Comparison of ENCODE assay signal across 8 cellular contexts in genomic region chr19:2084993-2085720, GRCh38. TPM values are rescaled to one million over a fixed set of nuclear protein-coding genes. Genes with fewer than 3 reads are reported as not detected.
A peak's percentile ranks its signal among the peaks of the same experiment; 100 is the strongest.
DNase-seq lines count a peak whose midpoint lies in the region; ATAC-seq and TF ChIP-seq lines count a peak whose summit lies in the region.

No MANE protein-coding gene starts in this region.

- peaks cover 11% of the 10 kb centered on the region for H3K36me3 ChIP-seq in thoracic aorta

- no peaks in the 10 kb centered on the region for H3K9me3 ChIP-seq in thoracic aorta

- H3K9me3 Mint-ChIP-seq in naive thymus-derived CD8-positive, alpha-beta T cell = peaks cover 0 to 4% (median 0%) of the 10 kb centered on the region in 9 donors

- no peaks in the 10 kb centered on the region for H3K27me3 ChIP-seq in thoracic aorta (replicated peaks; ENCODE audit: insufficient read depth)

- H3K27me3 Mint-ChIP-seq in naive thymus-derived CD8-positive, alpha-beta T cell = peaks cover 0 to 2% (median 0%) of the 10 kb centered on the region in 5 donors

- H3K4me3 Mint-ChIP-seq in naive thymus-derived CD8-positive, alpha-beta T cell = peak overlapping the region; percentile 94 to 100 (median 98)

- peaks cover 5 to 20% (median 7%) of the 10 kb centered on the region in 3 donors for H3K36me3 Mint-ChIP-seq in naive thymus-derived CD8-positive, alpha-beta T cell

- TF ChIP-seq CTCF in choroid plexus epithelial cell (conservative IDR thresholded peaks at IDR 0.05; ENCODE audit: low read depth, low read length) (no peak), thoracic aorta (IDR thresholded peaks at IDR 0.05) (no peak)

- peaks cover 5 to 25% of the 10 kb centered on the region in 2 donors for H3K4me1 ChIP-seq in thoracic aorta (ENCODE audit: control insufficient read depth in 1 of 2, low read depth in 2 of 2)

- POLR2A ChIA-PET in naive thymus-derived CD8-positive, alpha-beta T cell (lab: Charles Lee) = interaction anchor here (0.6 to 9.0 kb wide), 24 partner anchors 9 to 1268 kb away, joined by 3 to 173 read pairs (median 5); partner anchors contain the start of genes IZUMO4, MKNK2 and MOB3A

- peak overlapping the region in 1 of 2 donors; percentile 41 for H3K27ac ChIP-seq in thoracic aorta

- peak overlapping the region; percentile 94 to 100 (median 99) for H3K27ac Mint-ChIP-seq in naive thymus-derived CD8-positive, alpha-beta T cell

- peaks cover 42 to 84% (median 75%) of the 10 kb centered on the region in 4 donors for H3K4me1 Mint-ChIP-seq in naive thymus-derived CD8-positive, alpha-beta T cell

- H3K4me3 ChIP-seq in choroid plexus epithelial cell (ENCODE audit: low read depth, low read length) (no peak overlapping the region), thoracic aorta (peak overlapping the region; percentile 54)

- peak; percentile 24 for ATAC-seq in GM18870 (IDR thresholded peaks at IDR 0.05; ENCODE audit: unreplicated experiment)
- peak; percentile 39 for ATAC-seq in HG03521 (IDR thresholded peaks at IDR 0.05; ENCODE audit: unreplicated experiment)
- ATAC-seq in naive thymus-derived CD8-positive, alpha-beta T cell = peak; percentile 64 to 78
- no peak for ATAC-seq in thoracic aorta (ENCODE audit: insufficient number of reproducible peaks, low FRiP score, low read depth)

- DNase-seq in activated CD4-positive, alpha-beta T cell treated with anti-CD3 and anti-CD28 coated beads for 1 hour = peak; percentile 83
- DNase-seq in choroid plexus epithelial cell (ENCODE audit: low read depth) = peak; percentile 38
- DNase-seq in naive thymus-derived CD8-positive, alpha-beta T cell = peak; percentile 72 to 99 (median 96)
- DNase-seq in thoracic aorta (ENCODE audit: low spot score) = no peak
- DNase-seq in SHP77 treated with DMSO at 0.1 percent for 48 hours (lab: John Stamatoyannopoulos, UW) = no peak
- no peak for DNase-seq in NCI-H446 treated with DMSO at 0.1 percent for 48 hours (lab: John Stamatoyannopoulos, UW)

RNA-seq across cellular contexts. Expression of gene MOB3A, which starts 11.0 kb away (rescaled TPM):
- 100 to 1,000 TPM in 1 of 2 experiments, 10 to 100 TPM in 1; 94.0 to 101 TPM for total RNA-seq in naive thymus-derived CD8-positive, alpha-beta T cell
- 10 to 100 TPM; 40.5 to 90.4 (median 53.1) TPM for polyA plus RNA-seq in naive thymus-derived CD8-positive, alpha-beta T cell
- total RNA-seq in thoracic aorta = 10 to 100 TPM; 37.8 to 50.9 TPM

RNA-seq across cellular contexts. Expression of gene IZUMO4, which starts 11.6 kb away (rescaled TPM):
- total RNA-seq in naive thymus-derived CD8-positive, alpha-beta T cell = 10 to 100 TPM; 16.6 to 18.7 TPM
- 1 to 10 TPM in 1 of 3 donors, under 1 TPM in 2; 0.26 to 1.4 (median 0.85) TPM for polyA plus RNA-seq in naive thymus-derived CD8-positive, alpha-beta T cell
- total RNA-seq in thoracic aorta = 1 to 10 TPM; 3.1 to 6.1 TPM

RNA-seq across cellular contexts. Expression of gene MKNK2, which starts 34.1 kb away (rescaled TPM):
- total RNA-seq in naive thymus-derived CD8-positive, alpha-beta T cell = 100 to 1,000 TPM; 171 to 176 TPM
- polyA plus RNA-seq in naive thymus-derived CD8-positive, alpha-beta T cell = 10 to 100 TPM; 26.1 to 47.1 (median 30.2) TPM
- total RNA-seq in thoracic aorta = 10 to 100 TPM; 69.7 to 96.3 TPM

Comparison
In these comparisons a context has a peak if more than half of its experiments do, and no peak if none do; other contexts are left out.
1. DNase-seq: peak in activated CD4-positive, alpha-beta T cell treated with anti-CD3 and anti-CD28 coated beads for 1 hour (single experiment), choroid plexus epithelial cell (single experiment) and naive thymus-derived CD8-positive, alpha-beta T cell (10 of 10); none in thoracic aorta (single experiment), SHP77 treated with DMSO at 0.1 percent for 48 hours (single experiment) and NCI-H446 treated with DMSO at 0.1 percent for 48 hours (single experiment).